8 cellular contexts compared by ENCODE assay signal in genomic region chr6:149565539-149566371, GRCh38. TPM values are rescaled to one million over a fixed set of nuclear protein-coding genes. Genes with fewer than 3 reads are reported as not detected.
DNase-seq lines count a peak whose midpoint lies in the region; ATAC-seq and TF ChIP-seq lines count a peak whose summit lies in the region.

No MANE protein-coding gene starts in this region.

- no peak for TF ChIP-seq POLR2A in erythroblast (IDR thresholded peaks at IDR 0.05; ENCODE audit: low read length)

- peak; percentile 89 for DNase-seq in DMS153 (lab: John Stamatoyannopoulos, UW)
- DNase-seq in OCI-M1 (lab: John Stamatoyannopoulos, UW) = peak; percentile 98
- DNase-seq in activated T-cell treated with anti-CD3 and anti-CD28 coated beads, Interleukin-2, amount 50 U/mL, for 1 hour = peak; percentile 98
- DNase-seq in erythroblast (lab: John Stamatoyannopoulos, UW) = peak; percentile 95 to 98
- DNase-seq in stimulated activated CD8-positive, alpha-beta memory T cell treated with anti-CD3 and anti-CD28 coated beads, Interleukin-4, amount 100 ng/mL, for 24 hours (ENCODE audit: low read depth) = peak; percentile 89

- H3K27ac Mint-ChIP-seq in IgD-negative memory B cell = peak overlapping the region; percentile 86 to 98 (median 90)

- H3K4me1 ChIP-seq in mucosa of rectum (ENCODE audit: control insufficient read depth in 2 of 2, insufficient read depth in 2 of 2, low read length in 2 of 2) = peaks cover 6 to 12% of the 10 kb centered on the region in 2 donors

- peaks cover 0 to 4% of the 10 kb centered on the region in 2 donors for H3K27me3 ChIP-seq in mucosa of rectum (ENCODE audit: control insufficient read depth in 2 of 2, insufficient read depth in 2 of 2, low read length in 2 of 2)

- no peaks in the 10 kb centered on the region for H3K36me3 Mint-ChIP-seq in IgD-negative memory B cell

- no peaks in the 10 kb centered on the region for H3K36me3 ChIP-seq in mucosa of rectum (ENCODE audit: control insufficient read depth in 2 of 2, insufficient read depth in 2 of 2, low read length in 2 of 2)

- peaks cover 16 to 19% (median 17%) of the 10 kb centered on the region in 3 donors for H3K4me1 Mint-ChIP-seq in IgD-negative memory B cell

- H3K9me3 Mint-ChIP-seq in IgD-negative memory B cell = no peaks in the 10 kb centered on the region

- H3K27ac ChIP-seq in mucosa of rectum (ENCODE audit: low read depth in 2 of 2, low read length in 2 of 2) = peak overlapping the region; percentile 89

- H3K4me3 Mint-ChIP-seq in IgD-negative memory B cell = peak overlapping the region; percentile 85 to 98 (median 95)

- peak; percentile 71 for ATAC-seq in GM21619 (IDR thresholded peaks at IDR 0.05; ENCODE audit: unreplicated experiment)

- no peaks in the 10 kb centered on the region for H3K27me3 Mint-ChIP-seq in IgD-negative memory B cell

- no peaks in the 10 kb centered on the region for H3K9me3 ChIP-seq in mucosa of rectum (ENCODE audit: control insufficient read depth in 2 of 2, low read length in 2 of 2)

- H3K9ac ChIP-seq in mucosa of rectum (ENCODE audit: low read depth in 1 of 2, low read length in 2 of 2) = peak overlapping the region; percentile 84 to 96

- H3K4me3 ChIP-seq in mucosa of rectum (ENCODE audit: low read length in 2 of 2) = peak overlapping the region; percentile 87 to 91

RNA-seq across cellular contexts. Expression of gene GINM1, which starts 0.4 kb away (rescaled TPM):
- polyA plus RNA-seq in IgD-negative memory B cell = 46.7 TPM

RNA-seq across cellular contexts. Expression of gene PPIL4, which starts 19.9 kb away (rescaled TPM):
- 11.1 TPM for polyA plus RNA-seq in IgD-negative memory B cell

Comparison
In these comparisons a context has a peak if more than half of its experiments do, and no peak if none do; other contexts are left out.
1. Peak in every context shown above with its lines: DNase-seq, ATAC-seq, H3K4me3 ChIP-seq and H3K27ac ChIP-seq.